ENCODE assay signal across 29 cellular contexts in genomic region chrX:9880237-9880636, GRCh38.
"Had no signal": no experiment of that assay in that cellular context is flagged by ENCODE, and none has a peak within 500 bp of the region (broad histone marks: within the 10 kb centered on the region; RNA-seq: fewer than 3 reads in every experiment).

No MANE protein-coding gene starts in this region.

- H3K9me3 ChIP-seq: colonic mucosa, esophagus squamous epithelium, gastroesophageal sphincter had no signal

- H3K27ac Mint-ChIP-seq: activated CD4-positive, alpha-beta memory T cell treated with anti-CD3 and anti-CD28 coated beads for 36 hours; activated CD4-positive, alpha-beta T cell treated with anti-CD3 and anti-CD28 coated beads for 36 hours; activated CD4-positive, alpha-beta T cell treated with anti-CD3 and anti-CD28 coated beads, Interleukin-2, amount 10 ng/mL, durations not matched to agents 24 days and 14 days; activated CD8-positive, alpha-beta memory T cell treated with anti-CD3 and anti-CD28 coated beads, Interleukin-2, amount 10 ng/mL, durations not matched to agents 7 days and 5 days; activated CD8-positive, alpha-beta T cell treated with anti-CD3 and anti-CD28 coated beads, Interleukin-2, amount 10 ng/mL, durations not matched to agents 7 days and 5 days; activated naive CD4-positive, alpha-beta T cell treated with anti-CD3 and anti-CD28 coated beads for 36 hours; activated naive CD4-positive, alpha-beta T cell treated with anti-CD3 and anti-CD28 coated beads, Interleukin-2, amount 50 U/mL, for 24 hours; activated naive CD8-positive, alpha-beta T cell treated with anti-CD3 and anti-CD28 coated beads, Interleukin-2, amount 10 ng/mL, durations not matched to agents 7 days and 5 days; activated T-helper 1 cell treated with anti-CD3 and anti-CD28 coated beads, Interleukin-12 subunit alpha, Interleukin-12 subunit beta, Interleukin-2, Interleukin-4 antibody, amounts not matched to agents 30 ng/mL and 10 ng/mL and 1 ng/mL, durations not matched to agents 14 hours and 24 hours and 36 hours; activated T-helper 2 cell treated with anti-CD3 and anti-CD28 coated beads, Interferon-gamma antibody, Interleukin-2, Interleukin-4, amounts not matched to agents 10 μg/mL and 5 μg/mL and 100 μg/mL, durations not matched to agents 14 hours and 24 hours and 36 hours had no signal

- ATAC-seq: activated CD4-positive, alpha-beta T cell treated with anti-CD3 and anti-CD28 coated beads for 36 hours; activated CD8-positive, alpha-beta memory T cell treated with anti-CD3 and anti-CD28 coated beads, Interleukin-2, amount 10 ng/mL, durations not matched to agents 7 days and 5 days; activated CD8-positive, alpha-beta T cell treated with anti-CD3 and anti-CD28 coated beads, Interleukin-2, amount 10 ng/mL, durations not matched to agents 7 days and 5 days; gastroesophageal sphincter had no signal

- H3K27ac ChIP-seq: brain microvascular endothelial cell, colonic mucosa, epithelial cell of prostate, esophagus squamous epithelium, gastroesophageal sphincter had no signal

- H3K27me3 ChIP-seq: brain microvascular endothelial cell, colonic mucosa, esophagus squamous epithelium, gastroesophageal sphincter had no signal

- H3K4me3 ChIP-seq: colonic mucosa, esophagus squamous epithelium, gastroesophageal sphincter had no signal

- H3K9me3 Mint-ChIP-seq: activated CD4-positive, alpha-beta memory T cell treated with anti-CD3 and anti-CD28 coated beads for 36 hours; activated CD4-positive, alpha-beta T cell treated with anti-CD3 and anti-CD28 coated beads, Interleukin-2, amount 10 ng/mL, durations not matched to agents 24 days and 14 days; activated naive CD4-positive, alpha-beta T cell treated with anti-CD3 and anti-CD28 coated beads for 36 hours; activated naive CD4-positive, alpha-beta T cell treated with anti-CD3 and anti-CD28 coated beads, Interleukin-2, amount 50 U/mL, for 24 hours; activated naive CD8-positive, alpha-beta T cell treated with anti-CD3 and anti-CD28 coated beads, Interleukin-2, amount 10 ng/mL, durations not matched to agents 7 days and 5 days; activated T-helper 1 cell treated with anti-CD3 and anti-CD28 coated beads, Interleukin-12 subunit alpha, Interleukin-12 subunit beta, Interleukin-2, Interleukin-4 antibody, amounts not matched to agents 30 ng/mL and 10 ng/mL and 1 ng/mL, durations not matched to agents 14 hours and 24 hours and 36 hours; activated T-helper 2 cell treated with anti-CD3 and anti-CD28 coated beads, Interferon-gamma antibody, Interleukin-2, Interleukin-4, amounts not matched to agents 10 μg/mL and 5 μg/mL and 100 μg/mL, durations not matched to agents 14 hours and 24 hours and 36 hours had no signal

- H3K4me1 ChIP-seq: colonic mucosa, gastroesophageal sphincter had no signal

- FAIRE-seq: endometrium, endothelial cell of umbilical vein had no signal

- H3K36me3 ChIP-seq: brain microvascular endothelial cell, colonic mucosa, esophagus squamous epithelium, gastroesophageal sphincter had no signal

- H3K36me3 Mint-ChIP-seq: activated CD4-positive, alpha-beta memory T cell treated with anti-CD3 and anti-CD28 coated beads for 36 hours; activated CD8-positive, alpha-beta memory T cell treated with anti-CD3 and anti-CD28 coated beads, Interleukin-2, amount 10 ng/mL, durations not matched to agents 7 days and 5 days; activated naive CD4-positive, alpha-beta T cell treated with anti-CD3 and anti-CD28 coated beads, Interleukin-2, amount 50 U/mL, for 24 hours; activated naive CD8-positive, alpha-beta T cell treated with anti-CD3 and anti-CD28 coated beads, Interleukin-2, amount 10 ng/mL, durations not matched to agents 7 days and 5 days had no signal

- DNase-seq: activated CD4-positive, alpha-beta memory T cell treated with anti-CD3 and anti-CD28 coated beads for 36 hours; activated CD4-positive, alpha-beta T cell treated with anti-CD3 and anti-CD28 coated beads for 36 hours; activated CD4-positive, alpha-beta T cell treated with anti-CD3 and anti-CD28 coated beads, Interleukin-2, amount 10 ng/mL, durations not matched to agents 24 days and 14 days; activated CD4-positive, CD25-positive, alpha-beta regulatory T cell; activated CD4-positive, CD25-positive, alpha-beta regulatory T cell treated with anti-CD3 and anti-CD28 coated beads, Interleukin-2, amount 50 U/mL, for 72 hours; activated CD8-positive, alpha-beta memory T cell treated with anti-CD3 and anti-CD28 coated beads, Interleukin-2, amount 10 ng/mL, durations not matched to agents 7 days and 5 days; activated CD8-positive, alpha-beta memory T cell treated with anti-CD3 and anti-CD28 coated beads, Interleukin-2, amount 50 U/mL, for 4 hours; activated CD8-positive, alpha-beta T cell treated with anti-CD3 and anti-CD28 coated beads, Interleukin-2, amount 10 ng/mL, durations not matched to agents 7 days and 5 days; activated effector memory CD4-positive, alpha-beta T cell treated with anti-CD3 and anti-CD28 coated beads, Interleukin-2, amount 50 U/mL, for 16 hours; activated naive CD4-positive, alpha-beta T cell treated with anti-CD3 and anti-CD28 coated beads for 36 hours; activated naive CD8-positive, alpha-beta T cell treated with anti-CD3 and anti-CD28 coated beads, Interleukin-2, amount 10 ng/mL, durations not matched to agents 7 days and 5 days; activated T-cell treated with anti-CD3 and anti-CD28 coated beads, Interleukin-2, amount 50 U/mL, for 1 hour; activated T-cell treated with anti-CD3 and anti-CD28 coated beads, Interleukin-2, amount 50 U/mL, for 48 hours; brain microvascular endothelial cell; caudate nucleus; cerebellar nuclear complex; colonic mucosa; effector CD8-positive, alpha-beta T cell; esophagus squamous epithelium; foreskin melanocyte; head of caudate nucleus; T-helper 2 cell had no signal
